21 cellular contexts compared by ENCODE assay signal in the genomic region with DNA sequence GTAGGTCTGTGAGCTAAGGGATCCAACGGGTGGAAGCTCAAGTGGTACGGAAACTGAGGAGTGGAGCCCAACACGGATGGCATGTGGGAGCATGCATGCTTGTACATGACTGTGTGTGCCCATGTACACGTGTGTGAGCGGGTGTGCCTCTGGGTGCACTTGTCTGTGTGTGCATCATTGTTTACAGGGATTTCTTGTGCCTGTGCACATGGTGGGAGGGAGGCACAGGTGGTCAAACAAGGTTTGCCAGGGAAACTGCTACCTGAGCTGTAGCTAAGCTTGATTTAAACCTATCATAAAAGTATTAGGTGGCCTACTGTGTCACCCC.
DNase-seq lines count a peak whose midpoint lies in the region; TF ChIP-seq lines count a peak whose summit lies in the region.
"Had no signal": no experiment of that assay in that cellular context is flagged by ENCODE, and none has a peak within 500 bp of the region (broad histone marks: within the 10 kb centered on the region; RNA-seq: fewer than 3 reads in every experiment).

No MANE protein-coding gene starts in this region.

- H3K9me3 ChIP-seq in vagina: no peaks in the 10 kb centered on the region
- H3K9me3 ChIP-seq: BLaER1, Caco-2 had no signal

- TF ChIP-seq POLR2A in vagina (IDR thresholded peaks at IDR 0.05): no peak

- intact Hi-C loops in vagina (cut with DNase I): no loop called here

- H3K4me3 ChIP-seq in vagina: no peak overlapping the region
- H3K4me3 ChIP-seq: BLaER1, GM12878, GM23338 had no signal

- DNase-seq in activated CD8-positive, alpha-beta memory T cell treated with anti-CD3 and anti-CD28 coated beads for 24 hours: peak; percentile 32
- DNase-seq in activated CD8-positive, alpha-beta memory T cell treated with anti-CD3 and anti-CD28 coated beads, Interleukin-2, amount 50 U/mL, for 4 hours: no peak
- DNase-seq in ecto neural progenitor cell (ENCODE audit: low spot score) (peak; percentile 3), mesenteric fat pad (ENCODE audit: low spot score) (peak; percentile 45), vagina (ENCODE audit: extremely low spot score in 2 of 2) (peak; percentile 20 to 70), NCI-H2171 treated with DMSO at 0.1 percent for 48 hours (lab: John Stamatoyannopoulos, UW) (no peak), NCI-H1092 (lab: John Stamatoyannopoulos, UW) (no peak), NCI-H2227 treated with DMSO at 0.1 percent for 48 hours (lab: John Stamatoyannopoulos, UW) (no peak)
- DNase-seq: Caco-2; CD4-positive, CD25-positive, alpha-beta regulatory T cell; CD8-positive, alpha-beta T cell; DMS 273 treated with DMSO at 0.1 percent for 48 hours; DMS79; EL; GDM1; H9 had no signal

- H3K27ac ChIP-seq in vagina: no peak overlapping the region
- H3K27ac ChIP-seq: 22Rv1, BLaER1, C4-2B had no signal

- no peaks in the 10 kb centered on the region for H3K36me3 ChIP-seq in vagina
- H3K36me3 ChIP-seq: BLaER1 had no signal

- H3K4me1 ChIP-seq in vagina: no peaks in the 10 kb centered on the region
- H3K4me1 ChIP-seq: BLaER1, Caco-2 had no signal

- no peaks in the 10 kb centered on the region for H3K27me3 ChIP-seq in vagina
- H3K27me3 ChIP-seq: BLaER1 had no signal

- no peak for TF ChIP-seq CTCF in vagina (IDR thresholded peaks at IDR 0.05)

Comparison
In these comparisons a context has a peak if more than half of its experiments do, and no peak if none do; other contexts are left out.
1. DNase-seq: peak in activated CD8-positive, alpha-beta memory T cell treated with anti-CD3 and anti-CD28 coated beads for 24 hours (single experiment), ecto neural progenitor cell (single experiment), mesenteric fat pad (single experiment) and vagina (2 of 2); none in activated CD8-positive, alpha-beta memory T cell treated with anti-CD3 and anti-CD28 coated beads, Interleukin-2, amount 50 U/mL, for 4 hours (single experiment), NCI-H2171 treated with DMSO at 0.1 percent for 48 hours (single experiment), NCI-H1092 (single experiment) and NCI-H2227 treated with DMSO at 0.1 percent for 48 hours (single experiment).